8 cellular contexts compared by ENCODE assay signal in the genomic region with DNA sequence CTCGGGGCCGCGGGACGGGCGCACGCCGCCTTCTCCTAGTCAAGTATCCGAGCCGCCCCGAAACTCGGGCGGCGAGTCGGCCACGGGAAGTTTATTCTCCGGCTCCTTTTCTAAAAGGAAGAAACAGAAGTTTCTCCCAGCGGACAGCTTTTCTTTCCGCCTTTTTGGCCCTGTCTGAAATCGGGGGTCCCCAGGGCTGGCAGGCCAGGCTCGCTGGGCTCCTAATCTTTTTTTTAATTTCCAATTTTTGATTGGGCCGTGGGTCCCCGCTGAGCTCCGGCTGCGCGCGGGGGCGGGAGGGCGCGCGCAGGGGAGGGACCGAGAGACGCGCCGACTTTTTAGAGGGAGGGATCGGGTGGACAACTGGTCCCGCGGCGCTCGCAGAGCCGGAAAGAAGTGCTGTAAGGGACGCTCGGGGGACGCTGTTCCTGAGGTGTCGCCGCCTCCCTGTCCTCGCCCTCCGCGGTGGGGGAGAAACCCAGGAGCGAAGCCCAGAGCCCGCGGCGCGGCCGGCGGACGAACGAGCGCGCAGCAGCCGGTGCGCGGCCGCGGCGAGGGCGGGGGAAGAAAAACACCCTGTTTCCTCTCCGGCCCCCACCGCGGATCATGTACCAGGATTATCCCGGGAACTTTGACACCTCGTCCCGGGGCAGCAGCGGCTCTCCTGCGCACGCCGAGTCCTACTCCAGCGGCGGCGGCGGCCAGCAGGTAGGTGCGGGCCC. TPM values are rescaled to one million over a fixed set of nuclear protein-coding genes. Genes with fewer than 3 reads are reported as not detected.
DNase-seq lines count a peak whose midpoint lies in the region; ATAC-seq and TF ChIP-seq lines count a peak whose summit lies in the region.

No MANE protein-coding gene starts in this region.

- peaks cover 28% of the 10 kb centered on the region for H3K4me1 Mint-ChIP-seq in CD14-positive monocyte
- peaks cover 20% of the 10 kb centered on the region for H3K4me1 Mint-ChIP-seq in T-helper 2 cell treated with Interferon-gamma antibody and Interleukin-4, amounts not matched to agents 5 μg/mL and 100 μg/mL, for 36 hours (ENCODE audit: low read depth)

- H3K36me3 Mint-ChIP-seq in CD14-positive monocyte: peaks cover 6 to 17% of the 10 kb centered on the region in 2 donors
- H3K36me3 Mint-ChIP-seq in T-helper 2 cell treated with Interferon-gamma antibody and Interleukin-4, amounts not matched to agents 5 μg/mL and 100 μg/mL, for 36 hours (ENCODE audit: low read depth): peaks cover 7% of the 10 kb centered on the region

- H3K27me3 ChIP-seq in HL-60 (ENCODE audit: insufficient read depth, poor library complexity, severe bottlenecking) (no peaks in the 10 kb centered on the region), kidney epithelial cell (ENCODE audit: control insufficient read depth, insufficient read depth, low read length) (no peaks in the 10 kb centered on the region)

- no peak for TF ChIP-seq CTCF in CD14-positive monocyte (IDR thresholded peaks at IDR 0.05)
- TF ChIP-seq CTCF in HL-60 (IDR thresholded peaks at IDR 0.05; ENCODE audit: insufficient read depth, low read length): no peak
- TF ChIP-seq CTCF in kidney epithelial cell (IDR thresholded peaks at IDR 0.05; ENCODE audit: insufficient read depth, low read length, poor library complexity, severe bottlenecking): no peak

- peaks cover 0 to 16% (median 0%) of the 10 kb centered on the region in 7 donors for H3K9me3 Mint-ChIP-seq in CD14-positive monocyte
- H3K9me3 Mint-ChIP-seq in T-helper 2 cell treated with Interferon-gamma antibody and Interleukin-4, amounts not matched to agents 5 μg/mL and 100 μg/mL, for 36 hours: no peaks in the 10 kb centered on the region

- peak overlapping the region in 4 of 7 donors; percentile 87 to 99 (median 94) for H3K27ac Mint-ChIP-seq in CD14-positive monocyte
- peak overlapping the region; percentile 99 for H3K27ac Mint-ChIP-seq in T-helper 2 cell treated with Interferon-gamma antibody and Interleukin-4, amounts not matched to agents 5 μg/mL and 100 μg/mL, for 36 hours

- H3K27me3 Mint-ChIP-seq in CD14-positive monocyte (ENCODE audit: low read depth in 3 of 3): peaks cover 0 to 3% (median 2%) of the 10 kb centered on the region in 3 donors
- H3K27me3 Mint-ChIP-seq in T-helper 2 cell treated with Interferon-gamma antibody and Interleukin-4, amounts not matched to agents 5 μg/mL and 100 μg/mL, for 36 hours (ENCODE audit: low read depth): peaks cover 2% of the 10 kb centered on the region

- DNase-seq in CD14-positive monocyte (ENCODE audit: low spot score) (peak; percentile 41), HL-60 (ENCODE audit: low read depth in 1 of 2, low spot score in 1 of 2) (peak in 1 of 2 experiments; percentile 45), caudate nucleus (lab: John Stamatoyannopoulos, UW) (peak in 13 of 61 donors; percentile 17 to 53 (median 39)), kidney epithelial cell (ENCODE audit: low read depth) (no peak), COLO829 (ENCODE audit: low spot score) (no peak)
- DNase-seq in T-helper 2 cell treated with Interferon-gamma antibody and Interleukin-4, amounts not matched to agents 5 μg/mL and 100 μg/mL, for 36 hours (ENCODE audit: low spot score): peak; percentile 64
- DNase-seq in stimulated activated CD4-positive, alpha-beta T cell treated with anti-CD3 and anti-CD28 coated beads, Interleukin-2, amount 100 ng/mL, for 4 hours (ENCODE audit: low read depth): peak; percentile 44

- no peak overlapping the region for H3K4me3 Mint-ChIP-seq in CD14-positive monocyte
- no peak overlapping the region for H3K4me3 Mint-ChIP-seq in T-helper 2 cell treated with Interferon-gamma antibody and Interleukin-4, amounts not matched to agents 5 μg/mL and 100 μg/mL, for 36 hours

- H3K27ac ChIP-seq in HL-60 (replicated peaks) (peak overlapping the region; percentile 97), caudate nucleus (ENCODE audit: low read depth, low read length) (peak overlapping the region; percentile 92)

- H3K36me3 ChIP-seq in kidney epithelial cell (ENCODE audit: control insufficient read depth, insufficient read depth, low read length): no peaks in the 10 kb centered on the region

- H3K4me3 ChIP-seq in HL-60 (replicated peaks; ENCODE audit: insufficient read depth, low read length): peak overlapping the region; percentile 89
- H3K4me3 ChIP-seq in kidney epithelial cell (ENCODE audit: low read depth, low read length): peak overlapping the region; percentile 96

- no peak for ATAC-seq in GM21515 (IDR thresholded peaks at IDR 0.05; ENCODE audit: unreplicated experiment)

- intact Hi-C loops in CD14-positive monocyte (cut with micrococcal nuclease): loop anchor here (2.0 to 10.0 kb wide), 7 partner anchors 14 to 686 kb away; a partner anchor contains a TSS

RNA-seq across cellular contexts. Expression of a gene that starts 0.6 kb away (rescaled TPM):
- 10 to 100 TPM; 24.8 to 28.6 TPM for polyA plus RNA-seq in CD14-positive monocyte
- 85.5 and 91.3 TPM in 2 replicates for total RNA-seq in kidney epithelial cell

Comparison
In these comparisons a context has a peak if more than half of its experiments do, and no peak if none do; other contexts are left out.
1. DNase-seq: peak in CD14-positive monocyte (single experiment), T-helper 2 cell treated with Interferon-gamma antibody and Interleukin-4, amounts not matched to agents 5 μg/mL and 100 μg/mL, for 36 hours (single experiment) and stimulated activated CD4-positive, alpha-beta T cell treated with anti-CD3 and anti-CD28 coated beads, Interleukin-2, amount 100 ng/mL, for 4 hours (single experiment); none in kidney epithelial cell (single experiment) and COLO829 (single experiment).